In the genomic region with DNA sequence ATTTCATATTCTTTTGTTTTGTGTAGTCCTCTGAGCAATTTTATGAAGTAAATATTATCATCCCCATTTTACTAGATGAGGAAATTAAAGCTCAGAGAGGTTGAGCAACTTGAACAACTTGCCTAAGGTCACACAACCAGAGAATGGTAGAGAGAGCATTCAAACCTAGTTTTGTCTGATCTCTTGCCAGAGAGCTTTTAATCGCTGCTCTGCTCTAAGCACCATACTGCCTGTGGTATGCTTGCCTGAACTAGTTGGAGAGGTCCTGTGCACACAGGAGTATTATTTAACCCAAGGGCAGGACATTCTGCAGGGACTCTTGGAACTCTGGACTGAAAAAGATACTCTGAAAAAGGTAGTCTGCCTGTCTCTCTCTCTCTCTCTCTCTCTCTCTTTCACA, we compare ENCODE assay signal across 20 cellular contexts.
"Had no signal": no experiment of that assay in that cellular context is flagged by ENCODE, and none has a peak within 500 bp of the region (broad histone marks: within the 10 kb centered on the region; RNA-seq: fewer than 3 reads in every experiment).

No MANE protein-coding gene starts in this region.

- H3K36me3 Mint-ChIP-seq: activated CD8-positive, alpha-beta memory T cell treated with anti-CD3 and anti-CD28 coated beads, Interleukin-2, amount 10 ng/mL, durations not matched to agents 7 days and 5 days; activated naive CD4-positive, alpha-beta T cell treated with anti-CD3 and anti-CD28 coated beads, Interleukin-2, amount 10 ng/mL, durations not matched to agents 7 days and 5 days had no signal

- H3K4me3 ChIP-seq: body of pancreas, left ventricle myocardium inferior, pancreas, psoas muscle, upper lobe of left lung had no signal

- H3K27ac ChIP-seq: body of pancreas, left ventricle myocardium inferior, pancreas, psoas muscle had no signal

- DNase-seq: activated CD4-positive, alpha-beta memory T cell treated with anti-CD3 and anti-CD28 coated beads, Interleukin-2, amount 10 ng/mL, durations not matched to agents 7 days and 5 days; activated CD4-positive, alpha-beta T cell treated with anti-CD3 and anti-CD28 coated beads for 48 hours; activated CD8-positive, alpha-beta memory T cell treated with anti-CD3 and anti-CD28 coated beads, Interleukin-2, amount 10 ng/mL, durations not matched to agents 7 days and 5 days; activated effector memory CD4-positive, alpha-beta T cell treated with anti-CD3 and anti-CD28 coated beads, Interleukin-2, amount 50 U/mL, for 16 hours; activated naive CD4-positive, alpha-beta T cell treated with anti-CD3 and anti-CD28 coated beads, Interleukin-2, amount 10 ng/mL, durations not matched to agents 7 days and 5 days; activated T-cell treated with anti-CD3 and anti-CD28 coated beads for 4 hours; anterior cingulate cortex; body of pancreas; caudate nucleus; foreskin fibroblast; kidney glomerular epithelial cell; left ventricle myocardium inferior; nephron progenitor cell; pancreas; psoas muscle; right cardiac atrium; stimulated activated CD4-positive, alpha-beta T cell treated with anti-CD3 and anti-CD28 coated beads, Interleukin-4, amount 100 ng/mL, for 24 hours; stimulated activated naive CD8-positive, alpha-beta T cell treated with anti-CD3 and anti-CD28 coated beads, Interleukin-15, Interleukin-2, amounts not matched to agents 100 U/mL and 50 U/mL, for 24 hours; upper lobe of left lung had no signal

- FAIRE-seq: colon, pancreas had no signal

- H3K9me3 ChIP-seq: body of pancreas, left ventricle myocardium inferior, pancreas, psoas muscle, upper lobe of left lung had no signal

- H3K4me1 Mint-ChIP-seq: activated CD4-positive, alpha-beta memory T cell treated with anti-CD3 and anti-CD28 coated beads, Interleukin-2, amount 10 ng/mL, durations not matched to agents 7 days and 5 days; activated CD8-positive, alpha-beta memory T cell treated with anti-CD3 and anti-CD28 coated beads, Interleukin-2, amount 10 ng/mL, durations not matched to agents 7 days and 5 days; activated naive CD4-positive, alpha-beta T cell treated with anti-CD3 and anti-CD28 coated beads, Interleukin-2, amount 10 ng/mL, durations not matched to agents 7 days and 5 days had no signal

- H3K27me3 ChIP-seq: body of pancreas, pancreas, upper lobe of left lung had no signal

- ATAC-seq: activated CD8-positive, alpha-beta memory T cell treated with anti-CD3 and anti-CD28 coated beads, Interleukin-2, amount 10 ng/mL, durations not matched to agents 7 days and 5 days; body of pancreas; pancreas; psoas muscle; right cardiac atrium; stimulated activated naive CD8-positive, alpha-beta T cell treated with anti-CD3 and anti-CD28 coated beads, Interleukin-15, Interleukin-2, amounts not matched to agents 100 U/mL and 50 U/mL, for 24 hours had no signal

- H3K9me3 Mint-ChIP-seq: activated CD4-positive, alpha-beta memory T cell treated with anti-CD3 and anti-CD28 coated beads, Interleukin-2, amount 10 ng/mL, durations not matched to agents 7 days and 5 days; activated naive CD4-positive, alpha-beta T cell treated with anti-CD3 and anti-CD28 coated beads, Interleukin-2, amount 10 ng/mL, durations not matched to agents 7 days and 5 days; nephron progenitor cell had no signal

- H3K4me3 Mint-ChIP-seq: activated CD4-positive, alpha-beta memory T cell treated with anti-CD3 and anti-CD28 coated beads, Interleukin-2, amount 10 ng/mL, durations not matched to agents 7 days and 5 days; activated CD8-positive, alpha-beta memory T cell treated with anti-CD3 and anti-CD28 coated beads, Interleukin-2, amount 10 ng/mL, durations not matched to agents 7 days and 5 days; activated naive CD4-positive, alpha-beta T cell treated with anti-CD3 and anti-CD28 coated beads, Interleukin-2, amount 10 ng/mL, durations not matched to agents 7 days and 5 days; nephron progenitor cell had no signal

- H3K27ac Mint-ChIP-seq: activated CD4-positive, alpha-beta memory T cell treated with anti-CD3 and anti-CD28 coated beads, Interleukin-2, amount 10 ng/mL, durations not matched to agents 7 days and 5 days; activated CD8-positive, alpha-beta memory T cell treated with anti-CD3 and anti-CD28 coated beads, Interleukin-2, amount 10 ng/mL, durations not matched to agents 7 days and 5 days; activated naive CD4-positive, alpha-beta T cell treated with anti-CD3 and anti-CD28 coated beads, Interleukin-2, amount 10 ng/mL, durations not matched to agents 7 days and 5 days; nephron progenitor cell had no signal

- H3K27me3 Mint-ChIP-seq: activated CD4-positive, alpha-beta memory T cell treated with anti-CD3 and anti-CD28 coated beads, Interleukin-2, amount 10 ng/mL, durations not matched to agents 7 days and 5 days; activated CD8-positive, alpha-beta memory T cell treated with anti-CD3 and anti-CD28 coated beads, Interleukin-2, amount 10 ng/mL, durations not matched to agents 7 days and 5 days had no signal

- H3K36me3 ChIP-seq: left ventricle myocardium inferior, pancreas had no signal
